In the genomic region with DNA sequence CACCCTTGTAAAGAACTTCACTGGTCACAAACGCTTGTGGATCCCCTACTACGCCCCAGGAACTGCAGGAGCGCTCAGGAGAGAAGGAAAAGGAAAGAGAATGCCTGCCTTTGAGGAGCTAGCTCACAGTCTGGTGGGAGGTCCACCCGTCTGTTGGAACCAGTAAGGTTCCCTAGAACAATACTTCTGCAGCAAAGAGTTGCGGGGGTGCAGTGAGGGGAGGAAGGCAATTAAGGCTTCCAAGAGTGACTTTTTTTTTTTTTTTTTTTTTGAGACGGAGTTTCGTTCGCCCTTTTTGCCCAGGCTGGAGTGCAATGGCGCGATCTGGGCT, we compare ENCODE assay signal across 8 cellular contexts. TPM values are rescaled to one million over a fixed set of nuclear protein-coding genes. Genes with fewer than 3 reads are reported as not detected.
DNase-seq lines count a peak whose midpoint lies in the region; ATAC-seq and TF ChIP-seq lines count a peak whose summit lies in the region.

No MANE protein-coding gene starts in this region.

- H3K4me1 Mint-ChIP-seq in CD4-positive, alpha-beta memory T cell: peaks cover 9 to 22% (median 13%) of the 10 kb centered on the region in 4 donors
- H3K4me1 Mint-ChIP-seq in naive B cell: peaks cover 11 to 26% (median 17%) of the 10 kb centered on the region in 3 donors

- no peaks in the 10 kb centered on the region for H3K4me1 ChIP-seq in CD4-positive, alpha-beta memory T cell (ENCODE audit: insufficient read depth, low read length)
- H3K4me1 ChIP-seq in effector memory CD4-positive, alpha-beta T cell (ENCODE audit: control insufficient read depth, insufficient read depth, low read length, poor library complexity, severe bottlenecking): peaks cover 7% of the 10 kb centered on the region

- no peaks in the 10 kb centered on the region for H3K27me3 Mint-ChIP-seq in CD4-positive, alpha-beta memory T cell
- H3K27me3 Mint-ChIP-seq in naive B cell: peaks cover 0 to 28% (median 0%) of the 10 kb centered on the region in 3 donors

- peak overlapping the region; percentile 41 for H3K27ac ChIP-seq in CD4-positive, alpha-beta memory T cell (ENCODE audit: low read depth, low read length)
- peak overlapping the region; percentile 48 for H3K27ac ChIP-seq in effector memory CD4-positive, alpha-beta T cell (ENCODE audit: insufficient read depth, low read length, poor library complexity, severe bottlenecking)

- H3K9me3 Mint-ChIP-seq in CD4-positive, alpha-beta memory T cell: peaks cover 0 to 2% (median 0%) of the 10 kb centered on the region in 8 donors
- H3K9me3 Mint-ChIP-seq in naive B cell: no peaks in the 10 kb centered on the region

- H3K36me3 ChIP-seq in CD4-positive, alpha-beta memory T cell (ENCODE audit: insufficient read depth, low read length): no peaks in the 10 kb centered on the region
- H3K36me3 ChIP-seq in effector memory CD4-positive, alpha-beta T cell (ENCODE audit: control insufficient read depth, insufficient read depth, low read length): no peaks in the 10 kb centered on the region

- peak overlapping the region; percentile 53 to 93 (median 87) for H3K27ac Mint-ChIP-seq in CD4-positive, alpha-beta memory T cell
- peak overlapping the region; percentile 78 to 92 (median 84) for H3K27ac Mint-ChIP-seq in naive B cell

- peak overlapping the region; percentile 86 to 92 (median 88) for H3K4me3 Mint-ChIP-seq in CD4-positive, alpha-beta memory T cell
- H3K4me3 Mint-ChIP-seq in naive B cell: peak overlapping the region; percentile 88 to 93 (median 90)

- peaks cover 0 to 2% of the 10 kb centered on the region in 2 donors for H3K36me3 Mint-ChIP-seq in CD4-positive, alpha-beta memory T cell
- H3K36me3 Mint-ChIP-seq in naive B cell: no peaks in the 10 kb centered on the region

- intact Hi-C loops in CD4-positive, alpha-beta memory T cell (cut with micrococcal nuclease): loop anchor here (10.0 kb wide), 2 partner anchors 858 to 1838 kb away; a partner anchor contains a TSS

- no peak for TF ChIP-seq CTCF in LNCaP clone FGC (IDR thresholded peaks at IDR 0.05; ENCODE audit: control insufficient read depth, extremely low read depth, insufficient read depth)

- POLR2A ChIA-PET in CD4-positive, alpha-beta memory T cell (lab: Charles Lee; ENCODE audit: partially characterized antibody): interaction anchor here (1.0 kb wide), 1 partner anchor 234 kb away, joined by 3 read pairs; a partner anchor contains a TSS

- peak overlapping the region; percentile 42 to 60 for H3K4me3 ChIP-seq in CD4-positive, alpha-beta memory T cell (ENCODE audit: low read length in 2 of 2)
- H3K4me3 ChIP-seq in LNCaP clone FGC (ENCODE audit: low read depth, low read length): peak overlapping the region; percentile 55
- peak overlapping the region; percentile 67 for H3K4me3 ChIP-seq in effector memory CD4-positive, alpha-beta T cell (ENCODE audit: insufficient read depth, low read depth, low read length, poor library complexity, severe bottlenecking)

- CTCF ChIA-PET in CD4-positive, alpha-beta memory T cell (lab: Charles Lee; ENCODE audit: partially characterized antibody): interaction anchor here (0.7 kb wide), 1 partner anchor 159 kb away, joined by 3 read pairs; no protein-coding TSS in a partner anchor

- H3K9me3 ChIP-seq in CD4-positive, alpha-beta memory T cell (ENCODE audit: control insufficient read depth in 1 of 2, low read length in 2 of 2): no peaks in the 10 kb centered on the region
- no peaks in the 10 kb centered on the region for H3K9me3 ChIP-seq in effector memory CD4-positive, alpha-beta T cell (ENCODE audit: control insufficient read depth, low read length)

- H3K27me3 ChIP-seq in CD4-positive, alpha-beta memory T cell (ENCODE audit: insufficient read depth, low read length): no peaks in the 10 kb centered on the region
- no peaks in the 10 kb centered on the region for H3K27me3 ChIP-seq in effector memory CD4-positive, alpha-beta T cell (replicated peaks; ENCODE audit: control insufficient read depth, insufficient read depth, low read length, poor library complexity, severe bottlenecking)

- peak; percentile 20 for ATAC-seq in GM21390 (IDR thresholded peaks at IDR 0.05; ENCODE audit: unreplicated experiment)
- ATAC-seq in naive B cell (ENCODE audit: low read depth in 2 of 2): peak; percentile 26 to 29

- no peak for DNase-seq in CD4-positive, alpha-beta memory T cell
- no peak for DNase-seq in LNCaP clone FGC (ENCODE audit: low read depth)
- DNase-seq in effector memory CD4-positive, alpha-beta T cell: no peak
- DNase-seq in naive B cell: no peak
- DNase-seq in stimulated activated CD4-positive, alpha-beta T cell treated with anti-CD3 and anti-CD28 coated beads, Interleukin-2, amount 100 ng/mL, for 48 hours: no peak
- no peak for DNase-seq in NK-92 (lab: John Stamatoyannopoulos, UW; ENCODE audit: unreplicated experiment)
- DNase-seq in activated CD4-positive, alpha-beta T cell treated with anti-CD3 and anti-CD28 coated beads, Interleukin-2, amount 50 U/mL, for 1 hour: no peak

RNA-seq across cellular contexts. Expression of a gene that starts 0.3 kb away (rescaled TPM):
- 1 to 10 TPM; 6.4 to 7.2 TPM for total RNA-seq in CD4-positive, alpha-beta memory T cell
- 1 to 10 TPM; 3.8 to 4.7 TPM for polyA plus RNA-seq in CD4-positive, alpha-beta memory T cell
- 1 to 10 TPM; 3.2 to 6.0 (median 4.7) TPM for polyA plus RNA-seq in naive B cell (ENCODE audit: low read depth in 6 of 6)

RNA-seq across cellular contexts. Expression of a gene that starts 6.6 kb away (rescaled TPM):
- 10 to 100 TPM; 13.9 to 15.4 TPM for total RNA-seq in CD4-positive, alpha-beta memory T cell
- 10 to 100 TPM; 14.5 TPM for polyA plus RNA-seq in CD4-positive, alpha-beta memory T cell
- 10 to 100 TPM; 11.8 to 21.3 (median 16.2) TPM for polyA plus RNA-seq in naive B cell (ENCODE audit: low read depth in 6 of 6)
